8 cellular contexts compared by ENCODE assay signal in the genomic region with DNA sequence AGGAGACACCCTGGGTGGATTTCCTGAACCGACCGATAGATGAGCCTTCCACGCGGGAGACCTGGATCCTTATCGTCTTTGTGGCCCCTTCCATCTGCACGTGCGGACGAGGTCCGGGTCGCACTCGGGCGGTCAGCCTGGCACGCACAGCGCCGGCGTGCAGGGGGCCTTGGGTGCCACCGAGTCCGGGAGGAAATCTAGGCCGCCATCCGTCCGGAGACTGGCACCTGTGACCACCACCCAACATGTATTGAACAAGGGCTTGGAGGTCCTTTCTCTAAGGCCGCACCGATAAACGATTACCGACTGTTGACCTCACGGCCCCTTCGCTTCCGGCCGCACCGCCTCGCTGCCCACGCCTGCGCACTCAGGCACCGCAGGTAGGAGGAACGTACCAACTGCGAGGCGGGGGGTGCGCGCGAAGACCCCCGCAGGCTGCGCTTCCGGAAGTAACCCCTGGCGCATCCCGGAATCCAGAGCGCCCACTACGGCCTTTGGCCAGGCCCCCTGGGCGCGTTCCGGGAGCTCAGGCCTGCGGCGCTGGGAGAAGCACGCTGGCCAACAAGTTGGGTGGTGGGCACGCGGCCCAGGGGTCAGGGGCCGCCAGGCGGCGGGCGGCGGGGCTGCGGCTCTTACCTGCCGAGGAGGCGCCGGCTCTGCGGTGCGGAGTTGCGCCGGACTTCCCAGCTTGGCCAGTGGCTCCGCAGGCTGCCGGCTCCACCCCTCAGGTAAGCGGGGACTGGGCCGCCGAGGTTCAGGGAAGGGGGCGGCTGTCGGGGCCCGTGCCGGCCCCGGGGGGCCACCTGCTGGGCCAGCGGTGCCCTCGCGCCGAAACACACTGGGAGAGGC. TPM values are rescaled to one million over a fixed set of nuclear protein-coding genes. Genes with fewer than 3 reads are reported as not detected.
A peak's percentile ranks its signal among the peaks of the same experiment; 100 is the strongest.
DNase-seq lines count a peak whose midpoint lies in the region; ATAC-seq and TF ChIP-seq lines count a peak whose summit lies in the region.

A gene (minus strand): TSS at position 713 of the 849 bp plus-strand sequence. CDS start 28,249 bp downstream, outside the sequence.
A gene with protein sequence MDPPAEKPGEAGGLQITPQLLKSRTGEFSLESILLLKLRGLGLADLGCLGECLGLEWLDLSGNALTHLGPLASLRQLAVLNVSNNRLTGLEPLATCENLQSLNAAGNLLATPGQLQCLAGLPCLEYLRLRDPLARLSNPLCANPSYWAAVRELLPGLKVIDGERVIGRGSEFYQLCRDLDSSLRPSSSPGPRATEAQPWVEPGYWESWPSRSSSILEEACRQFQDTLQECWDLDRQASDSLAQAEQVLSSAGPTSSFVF (plus strand): TSS at position 523 of the 849 bp plus-strand sequence. CDS start 13,507 bp downstream, outside the sequence.

- H2AFZ ChIP-seq in Karpas-422 (ENCODE audit: low read length) = peak within 1 kb of the TSS; percentile 16; the same call in 1 of the 2 replicates
- H2AFZ ChIP-seq in hepatocyte = peak within 1 kb of the TSS; percentile 81
- H2AFZ ChIP-seq in smooth muscle cell (ENCODE audit: low read depth) = peak within 1 kb of the TSS; percentile 98

- peak; percentile 63 for ATAC-seq in GM21529 (IDR thresholded peaks at IDR 0.05; ENCODE audit: unreplicated experiment)

- no peak for TF ChIP-seq CTCF in hepatocyte (IDR thresholded peaks at IDR 0.05; ENCODE audit: poor library complexity)
- TF ChIP-seq CTCF in smooth muscle cell (IDR thresholded peaks at IDR 0.05; ENCODE audit: borderline replicate concordance, insufficient read depth, poor library complexity, severe bottlenecking) = peak; percentile 18

- H3K27me3 Mint-ChIP-seq in activated naive CD8-positive, alpha-beta T cell treated with anti-CD3 and anti-CD28 coated beads for 36 hours = no peaks in the 10 kb centered on the region

- WGBS in hepatocyte (ENCODE audit: low lambda C conversion rate, missing lambda C conversion rate) = 30% methylated on average over 66 of the region's 82 CpGs
- 15% methylated on average over 81 of the region's 82 CpGs for WGBS in smooth muscle cell (ENCODE audit: low lambda C conversion rate)

- peak; percentile 76 for DNase-seq in DMS153 treated with DMSO at 0.1 percent for 48 hours (lab: John Stamatoyannopoulos, UW; ENCODE audit: unreplicated experiment)
- DNase-seq in Karpas-422 = peak; percentile 89
- DNase-seq in activated naive CD8-positive, alpha-beta T cell treated with anti-CD3 and anti-CD28 coated beads for 36 hours = peak; percentile 78
- peak; percentile 82 for DNase-seq in hepatocyte (ENCODE audit: low spot score)
- no peak for DNase-seq in smooth muscle cell (lab: John Stamatoyannopoulos, UW; ENCODE audit: unreplicated experiment)
- DNase-seq in AG08395 (ENCODE audit: low spot score) = no peak

- peak within 1 kb of the TSS; percentile 88 for H3K9ac ChIP-seq in Karpas-422 (ENCODE audit: low read length)
- H3K9ac ChIP-seq in smooth muscle cell (ENCODE audit: low read depth) = peak within 1 kb of the TSS; percentile 47

- peaks cover 56% of the 10 kb centered on the region for H3K36me3 Mint-ChIP-seq in activated naive CD8-positive, alpha-beta T cell treated with anti-CD3 and anti-CD28 coated beads for 36 hours

- H3K9me2 ChIP-seq in Karpas-422 (replicated peaks; ENCODE audit: insufficient read depth, low read length) (no peaks in the 10 kb centered on the region), hepatocyte (replicated peaks; ENCODE audit: insufficient read depth) (no peaks in the 10 kb centered on the region)

- no peaks in the 10 kb centered on the region for H3K27me3 ChIP-seq in Karpas-422 (ENCODE audit: low read length)
- no peaks in the 10 kb centered on the region for H3K27me3 ChIP-seq in hepatocyte
- H3K27me3 ChIP-seq in smooth muscle cell (ENCODE audit: low read depth) = no peaks in the 10 kb centered on the region

- H3K27ac ChIP-seq in Karpas-422 (ENCODE audit: low read length) (peak within 1 kb of the TSS; percentile 54), hepatocyte (peak within 1 kb of the TSS; percentile 93), smooth muscle cell (ENCODE audit: low read depth) (peak within 1 kb of the TSS; percentile 35)

- H3K9me3 ChIP-seq in Karpas-422 (ENCODE audit: low read length) (no peaks in the 10 kb centered on the region), hepatocyte (ENCODE audit: low read depth) (no peaks in the 10 kb centered on the region), smooth muscle cell (replicated peaks; ENCODE audit: low read depth) (no peaks in the 10 kb centered on the region)

- H3K36me3 ChIP-seq in Karpas-422 (ENCODE audit: insufficient read depth, low read length) (no peaks in the 10 kb centered on the region), hepatocyte (replicated peaks; ENCODE audit: insufficient read depth, low read depth) (no peaks in the 10 kb centered on the region), smooth muscle cell (ENCODE audit: low read depth) (no peaks in the 10 kb centered on the region)

- H3K4me1 ChIP-seq in Karpas-422 (ENCODE audit: low read length) (peaks cover 18% of the 10 kb centered on the region), hepatocyte (ENCODE audit: insufficient read depth) (peaks cover 16% of the 10 kb centered on the region), smooth muscle cell (ENCODE audit: low read depth) (peaks cover 14% of the 10 kb centered on the region)

- peak; percentile 81 for TF ChIP-seq POLR2A in Raji (IDR thresholded peaks at IDR 0.05; ENCODE audit: insufficient read depth, low read depth, low read length)

- H3K79me2 ChIP-seq in Karpas-422 (ENCODE audit: low read length) = peaks cover 21% of the 10 kb centered on the region
- peaks cover 31% of the 10 kb centered on the region for H3K79me2 ChIP-seq in hepatocyte
- H3K79me2 ChIP-seq in smooth muscle cell (ENCODE audit: low read depth) = no peaks in the 10 kb centered on the region

- H3K4me3 ChIP-seq in Karpas-422 (ENCODE audit: low read length) (peak within 1 kb of the TSS; percentile 79), hepatocyte (peak within 1 kb of the TSS; percentile 37), smooth muscle cell (peak within 1 kb of the TSS; percentile 63)

- H4K20me1 ChIP-seq in Karpas-422 (ENCODE audit: insufficient read depth, low read depth, low read length) = 0 out of 2 replicates have a peak, but pooled peaks cover 2% of the 10 kb centered on the region
- no peaks in the 10 kb centered on the region for H4K20me1 ChIP-seq in hepatocyte (ENCODE audit: insufficient read depth, poor library complexity, severe bottlenecking)
- H4K20me1 ChIP-seq in smooth muscle cell (ENCODE audit: low read depth) = no peaks in the 10 kb centered on the region

- H3K9me3 Mint-ChIP-seq in activated naive CD8-positive, alpha-beta T cell treated with anti-CD3 and anti-CD28 coated beads for 36 hours = no peaks in the 10 kb centered on the region

- H3K4me1 Mint-ChIP-seq in activated naive CD8-positive, alpha-beta T cell treated with anti-CD3 and anti-CD28 coated beads for 36 hours = peaks cover 45% of the 10 kb centered on the region

- H3K4me2 ChIP-seq in Karpas-422 (ENCODE audit: low read depth, low read length, poor library complexity, severe bottlenecking) (peak within 1 kb of the TSS; percentile 67), hepatocyte (peak within 1 kb of the TSS; percentile 82), smooth muscle cell (peak within 1 kb of the TSS; percentile 92)

- peak within 1 kb of the TSS; percentile 96 for H3K4me3 Mint-ChIP-seq in activated naive CD8-positive, alpha-beta T cell treated with anti-CD3 and anti-CD28 coated beads for 36 hours

- H3K27ac Mint-ChIP-seq in activated naive CD8-positive, alpha-beta T cell treated with anti-CD3 and anti-CD28 coated beads for 36 hours = peak within 1 kb of the TSS; percentile 100

- no peaks in the 10 kb centered on the region for H3F3A ChIP-seq in smooth muscle cell (ENCODE audit: low read depth)

RNA-seq across cellular contexts. Expression of the first gene that starts in this region (rescaled TPM):
- 0.48 and 13.8 TPM in 2 replicates for total RNA-seq in Karpas-422 (2014; rRNA removed; shearing (Covaris generic); ENCODE audit: low replicate concordance)
- 1 to 10 TPM; 2.8 to 3.4 TPM for total RNA-seq in activated naive CD8-positive, alpha-beta T cell treated with anti-CD3 and anti-CD28 coated beads for 36 hours
- total RNA-seq in hepatocyte (17.7 and 18.6 TPM in 2 replicates), smooth muscle cell (1.7 and 7.6 TPM in 2 replicates)
- polyA plus RNA-seq in hepatocyte (7.8 and 11.9 TPM in 2 replicates), smooth muscle cell (0.89 and 2.4 TPM in 2 replicates)

RNA-seq across cellular contexts. Expression of the second gene that starts in this region (rescaled TPM):
- total RNA-seq in Karpas-422 (2014; rRNA removed; shearing (Covaris generic); ENCODE audit: low replicate concordance) = 4.1 and 16.5 TPM in 2 replicates
- 10 to 100 TPM; 23.5 to 26.1 TPM for total RNA-seq in activated naive CD8-positive, alpha-beta T cell treated with anti-CD3 and anti-CD28 coated beads for 36 hours
- total RNA-seq in hepatocyte (23.4 and 24.0 TPM in 2 replicates), smooth muscle cell (6.9 and 7.4 TPM in 2 replicates)
- polyA plus RNA-seq in hepatocyte (35.4 and 38.7 TPM in 2 replicates), smooth muscle cell (14.7 and 16.6 TPM in 2 replicates)

Comparison
In these comparisons a context has a peak if more than half of its experiments do, and no peak if none do; other contexts are left out.
1. DNase-seq: peak in DMS153 treated with DMSO at 0.1 percent for 48 hours (single experiment), Karpas-422 (single experiment), activated naive CD8-positive, alpha-beta T cell treated with anti-CD3 and anti-CD28 coated beads for 36 hours (single experiment) and hepatocyte (single experiment); none in smooth muscle cell (single experiment) and AG08395 (single experiment).
2. H2AFZ ChIP-seq: peak in every context shown above with its lines; median percentile 98 in smooth muscle cell; 81 in hepatocyte; 16 in Karpas-422.
3. H3K27ac ChIP-seq: peak in every context shown above with its lines; median percentile 93 in hepatocyte; 54 in Karpas-422; 35 in smooth muscle cell.
4. Peak in every context shown above with its lines, with median percentiles within 50 percentile points of each other: H3K4me2 ChIP-seq and H3K4me3 ChIP-seq.